ENCODE assay signal across 17 cellular contexts in genomic region chr2:133837441-133838090, GRCh38.
DNase-seq lines count a peak whose midpoint lies in the region; ATAC-seq and TF ChIP-seq lines count a peak whose summit lies in the region.
"Had no signal": no experiment of that assay in that cellular context is flagged by ENCODE, and none has a peak within 500 bp of the region (broad histone marks: within the 10 kb centered on the region; RNA-seq: fewer than 3 reads in every experiment).

No MANE protein-coding gene starts in this region.

- intact Hi-C loops in lower leg skin (cut with DNase I; ENCODE audit: low total_unique reads): no loop called here

- H3K4me1 Mint-ChIP-seq in stimulated activated effector memory CD8-positive, alpha-beta T cell treated with anti-CD3 and anti-CD28 coated beads, Interleukin-12 subunit alpha, Interleukin-12 subunit beta, amount 100 ng/mL, for 72 hours: no peaks in the 10 kb centered on the region
- H3K4me1 Mint-ChIP-seq: natural killer cell had no signal

- no peak overlapping the region for H3K4me3 ChIP-seq in foreskin fibroblast (ENCODE audit: low read depth in 1 of 2, low read length in 2 of 2)
- no peak overlapping the region for H3K4me3 ChIP-seq in lower leg skin (ENCODE audit: low read depth, poor library complexity, severe bottlenecking)
- H3K4me3 ChIP-seq: ascending aorta, left lung, stomach had no signal

- WGBS in lower leg skin, 2 donors: 62 to 65% methylated on average over 6 of the region's 6 CpGs

- no peak overlapping the region for H3K4me3 Mint-ChIP-seq in stimulated activated effector memory CD8-positive, alpha-beta T cell treated with anti-CD3 and anti-CD28 coated beads, Interleukin-12 subunit alpha, Interleukin-12 subunit beta, amount 100 ng/mL, for 72 hours
- H3K4me3 Mint-ChIP-seq: natural killer cell; T-helper 1 cell treated with Interleukin-12 subunit alpha and Interleukin-12 subunit beta and Interleukin-4 antibody, amounts not matched to agents 30 μg/mL and 1 μg/mL, for 36 hours had no signal

- H3K27ac Mint-ChIP-seq in stimulated activated effector memory CD8-positive, alpha-beta T cell treated with anti-CD3 and anti-CD28 coated beads, Interleukin-12 subunit alpha, Interleukin-12 subunit beta, amount 100 ng/mL, for 72 hours: no peak overlapping the region
- H3K27ac Mint-ChIP-seq: natural killer cell; T-helper 1 cell treated with Interleukin-12 subunit alpha and Interleukin-12 subunit beta and Interleukin-4 antibody, amounts not matched to agents 30 μg/mL and 1 μg/mL, for 36 hours had no signal

- no peaks in the 10 kb centered on the region for H3K9me3 Mint-ChIP-seq in stimulated activated effector memory CD8-positive, alpha-beta T cell treated with anti-CD3 and anti-CD28 coated beads, Interleukin-12 subunit alpha, Interleukin-12 subunit beta, amount 100 ng/mL, for 72 hours
- H3K9me3 Mint-ChIP-seq: natural killer cell; T-helper 1 cell treated with Interleukin-12 subunit alpha and Interleukin-12 subunit beta and Interleukin-4 antibody, amounts not matched to agents 30 μg/mL and 1 μg/mL, for 36 hours had no signal

- no peak for TF ChIP-seq CTCF in foreskin fibroblast (IDR thresholded peaks at IDR 0.05; ENCODE audit: low read depth, low read length)
- TF ChIP-seq CTCF in lower leg skin (IDR thresholded peaks at IDR 0.05): no peak

- no peaks in the 10 kb centered on the region for H3K36me3 Mint-ChIP-seq in stimulated activated effector memory CD8-positive, alpha-beta T cell treated with anti-CD3 and anti-CD28 coated beads, Interleukin-12 subunit alpha, Interleukin-12 subunit beta, amount 100 ng/mL, for 72 hours
- H3K36me3 Mint-ChIP-seq: natural killer cell had no signal

- peak; percentile 48 for DNase-seq in ELR (ENCODE audit: low read depth)
- peak; percentile 35 for DNase-seq in NCI-H226
- peak; percentile 62 to 65 for DNase-seq in foreskin fibroblast
- no peak for DNase-seq in stimulated activated effector memory CD8-positive, alpha-beta T cell treated with anti-CD3 and anti-CD28 coated beads, Interleukin-12 subunit alpha, Interleukin-12 subunit beta, amount 100 ng/mL, for 72 hours (ENCODE audit: low spot score in 2 of 2)
- no peak for DNase-seq in HuH-7 (ENCODE audit: low spot score)
- DNase-seq in lower leg skin (ENCODE audit: low spot score in 2 of 2): no peak
- DNase-seq: activated CD4-positive, CD25-positive, alpha-beta regulatory T cell treated with anti-CD3 and anti-CD28 coated beads, Interleukin-2, amount 50 U/mL, for 72 hours; activated T-cell treated with anti-CD3 and anti-CD28 coated beads, Interleukin-2, amount 50 U/mL, for 48 hours; left lung; MM.1S; natural killer cell; NCI-H2227 treated with DMSO at 0.1 percent for 48 hours; right cardiac atrium; stomach had no signal

- peak; percentile 19 for ATAC-seq in stimulated activated effector memory CD8-positive, alpha-beta T cell treated with anti-CD3 and anti-CD28 coated beads, Interleukin-12 subunit alpha, Interleukin-12 subunit beta, amount 100 ng/mL, for 72 hours
- ATAC-seq in GM21723 (IDR thresholded peaks at IDR 0.05; ENCODE audit: unreplicated experiment): no peak
- ATAC-seq: right cardiac atrium had no signal

- no peak for TF ChIP-seq POLR2A in lower leg skin (IDR thresholded peaks at IDR 0.05)

Comparison
In these comparisons a context has a peak if more than half of its experiments do, and no peak if none do; other contexts are left out.
1. DNase-seq: peak in ELR (single experiment), NCI-H226 (single experiment) and foreskin fibroblast (2 of 2); none in stimulated activated effector memory CD8-positive, alpha-beta T cell treated with anti-CD3 and anti-CD28 coated beads, Interleukin-12 subunit alpha, Interleukin-12 subunit beta, amount 100 ng/mL, for 72 hours (0 of 2), HuH-7 (single experiment) and lower leg skin (0 of 2).